In genomic region chr17:79420318-79421243, GRCh38 we compare ENCODE assay signal across 1 cellular context.
TF ChIP-seq lines count a peak whose summit lies in the region.

No MANE protein-coding gene starts in this region.

TF ChIP-seq in HEK293, 187 proteins besides CTCF, POLR2A, EP300 and RAD21 (continued from another document and continues in another):
- TF ChIP-seq, protein P1, sequence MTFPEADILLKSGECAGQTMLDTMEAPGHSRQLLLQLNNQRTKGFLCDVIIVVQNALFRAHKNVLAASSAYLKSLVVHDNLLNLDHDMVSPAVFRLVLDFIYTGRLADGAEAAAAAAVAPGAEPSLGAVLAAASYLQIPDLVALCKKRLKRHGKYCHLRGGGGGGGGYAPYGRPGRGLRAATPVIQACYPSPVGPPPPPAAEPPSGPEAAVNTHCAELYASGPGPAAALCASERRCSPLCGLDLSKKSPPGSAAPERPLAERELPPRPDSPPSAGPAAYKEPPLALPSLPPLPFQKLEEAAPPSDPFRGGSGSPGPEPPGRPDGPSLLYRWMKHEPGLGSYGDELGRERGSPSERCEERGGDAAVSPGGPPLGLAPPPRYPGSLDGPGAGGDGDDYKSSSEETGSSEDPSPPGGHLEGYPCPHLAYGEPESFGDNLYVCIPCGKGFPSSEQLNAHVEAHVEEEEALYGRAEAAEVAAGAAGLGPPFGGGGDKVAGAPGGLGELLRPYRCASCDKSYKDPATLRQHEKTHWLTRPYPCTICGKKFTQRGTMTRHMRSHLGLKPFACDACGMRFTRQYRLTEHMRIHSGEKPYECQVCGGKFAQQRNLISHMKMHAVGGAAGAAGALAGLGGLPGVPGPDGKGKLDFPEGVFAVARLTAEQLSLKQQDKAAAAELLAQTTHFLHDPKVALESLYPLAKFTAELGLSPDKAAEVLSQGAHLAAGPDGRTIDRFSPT (tag by site-specific recombination; IDR thresholded peaks at IDR 0.05) = peak; percentile 79
- no peak for TF ChIP-seq FEZF1 (tag by site-specific recombination; IDR thresholded peaks at IDR 0.05)
- TF ChIP-seq ZNF521 (tag by site-specific recombination; IDR thresholded peaks at IDR 0.05) = no peak
- TF ChIP-seq ZNF121 (tag by site-specific recombination; IDR thresholded peaks at IDR 0.05) = no peak
- TF ChIP-seq, protein P2, sequence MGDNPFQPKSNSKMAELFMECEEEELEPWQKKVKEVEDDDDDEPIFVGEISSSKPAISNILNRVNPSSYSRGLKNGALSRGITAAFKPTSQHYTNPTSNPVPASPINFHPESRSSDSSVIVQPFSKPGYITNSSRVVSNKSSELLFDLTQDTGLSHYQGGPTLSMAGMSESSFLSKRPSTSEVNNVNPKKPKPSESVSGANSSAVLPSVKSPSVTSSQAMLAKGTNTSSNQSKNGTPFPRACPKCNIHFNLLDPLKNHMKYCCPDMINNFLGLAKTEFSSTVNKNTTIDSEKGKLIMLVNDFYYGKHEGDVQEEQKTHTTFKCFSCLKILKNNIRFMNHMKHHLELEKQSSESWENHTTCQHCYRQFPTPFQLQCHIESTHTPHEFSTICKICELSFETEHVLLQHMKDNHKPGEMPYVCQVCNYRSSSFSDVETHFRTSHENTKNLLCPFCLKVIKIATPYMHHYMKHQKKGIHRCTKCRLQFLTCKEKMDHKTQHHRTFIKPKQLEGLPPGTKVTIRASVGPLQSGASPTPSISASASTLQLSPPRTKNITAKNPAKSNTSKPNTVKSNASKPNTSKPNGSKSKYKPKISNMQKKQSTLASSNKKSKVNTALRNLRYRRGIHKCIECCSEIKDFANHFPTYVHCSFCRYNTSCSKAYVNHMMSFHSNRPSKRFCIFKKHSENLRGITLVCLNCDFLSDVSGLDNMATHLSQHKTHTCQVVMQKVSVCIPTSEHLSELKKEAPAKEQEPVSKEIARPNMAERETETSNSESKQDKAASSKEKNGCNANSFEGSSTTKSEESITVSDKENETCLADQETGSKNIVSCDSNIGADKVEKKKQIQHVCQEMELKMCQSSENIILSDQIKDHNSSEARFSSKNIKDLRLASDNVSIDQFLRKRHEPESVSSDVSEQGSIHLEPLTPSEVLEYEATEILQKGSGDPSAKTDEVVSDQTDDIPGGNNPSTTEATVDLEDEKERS (tag by site-specific recombination; IDR thresholded peaks at IDR 0.05) = no peak
- TF ChIP-seq, protein P3, sequence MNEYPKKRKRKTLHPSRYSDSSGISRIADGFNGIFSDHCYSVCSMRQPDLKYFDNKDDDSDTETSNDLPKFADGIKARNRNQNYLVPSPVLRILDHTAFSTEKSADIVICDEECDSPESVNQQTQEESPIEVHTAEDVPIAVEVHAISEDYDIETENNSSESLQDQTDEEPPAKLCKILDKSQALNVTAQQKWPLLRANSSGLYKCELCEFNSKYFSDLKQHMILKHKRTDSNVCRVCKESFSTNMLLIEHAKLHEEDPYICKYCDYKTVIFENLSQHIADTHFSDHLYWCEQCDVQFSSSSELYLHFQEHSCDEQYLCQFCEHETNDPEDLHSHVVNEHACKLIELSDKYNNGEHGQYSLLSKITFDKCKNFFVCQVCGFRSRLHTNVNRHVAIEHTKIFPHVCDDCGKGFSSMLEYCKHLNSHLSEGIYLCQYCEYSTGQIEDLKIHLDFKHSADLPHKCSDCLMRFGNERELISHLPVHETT (tag by site-specific recombination; IDR thresholded peaks at IDR 0.05) = no peak
- TF ChIP-seq BCL11A (tag by site-specific recombination; IDR thresholded peaks at IDR 0.05; ENCODE audit: low read depth) = no peak
- TF ChIP-seq ZNF2 (tag by site-specific recombination; IDR thresholded peaks at IDR 0.05) = no peak
- TF ChIP-seq ZBTB8A (tag by site-specific recombination; IDR thresholded peaks at IDR 0.05) = no peak
- no peak for TF ChIP-seq GFI1B (tag by site-specific recombination; IDR thresholded peaks at IDR 0.05)
- TF ChIP-seq, protein P4, sequence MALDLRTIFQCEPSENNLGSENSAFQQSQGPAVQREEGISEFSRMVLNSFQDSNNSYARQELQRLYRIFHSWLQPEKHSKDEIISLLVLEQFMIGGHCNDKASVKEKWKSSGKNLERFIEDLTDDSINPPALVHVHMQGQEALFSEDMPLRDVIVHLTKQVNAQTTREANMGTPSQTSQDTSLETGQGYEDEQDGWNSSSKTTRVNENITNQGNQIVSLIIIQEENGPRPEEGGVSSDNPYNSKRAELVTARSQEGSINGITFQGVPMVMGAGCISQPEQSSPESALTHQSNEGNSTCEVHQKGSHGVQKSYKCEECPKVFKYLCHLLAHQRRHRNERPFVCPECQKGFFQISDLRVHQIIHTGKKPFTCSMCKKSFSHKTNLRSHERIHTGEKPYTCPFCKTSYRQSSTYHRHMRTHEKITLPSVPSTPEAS (tag by site-specific recombination; IDR thresholded peaks at IDR 0.05) = no peak
- TF ChIP-seq ZNF768 (tag by site-specific recombination; IDR thresholded peaks at IDR 0.05) = no peak
- TF ChIP-seq ZNF704 (tag by site-specific recombination; IDR thresholded peaks at IDR 0.05) = no peak
- TF ChIP-seq ZBTB48 (tag by site-specific recombination; IDR thresholded peaks at IDR 0.05) = peak; percentile 57; the same call in 1 of the 2 replicates
- TF ChIP-seq ZNF248 (tag by site-specific recombination; IDR thresholded peaks at IDR 0.05) = no peak
- TF ChIP-seq IKZF3 (tag by site-specific recombination; IDR thresholded peaks at IDR 0.05) = no peak
- no peak for TF ChIP-seq KLF16 (tag by site-specific recombination; IDR thresholded peaks at IDR 0.05)
- no peak for TF ChIP-seq BCL6B (tag by site-specific recombination; IDR thresholded peaks at IDR 0.05)
- TF ChIP-seq ZNF223 (tag by site-specific recombination; IDR thresholded peaks at IDR 0.05) = no peak
- TF ChIP-seq, protein P5, sequence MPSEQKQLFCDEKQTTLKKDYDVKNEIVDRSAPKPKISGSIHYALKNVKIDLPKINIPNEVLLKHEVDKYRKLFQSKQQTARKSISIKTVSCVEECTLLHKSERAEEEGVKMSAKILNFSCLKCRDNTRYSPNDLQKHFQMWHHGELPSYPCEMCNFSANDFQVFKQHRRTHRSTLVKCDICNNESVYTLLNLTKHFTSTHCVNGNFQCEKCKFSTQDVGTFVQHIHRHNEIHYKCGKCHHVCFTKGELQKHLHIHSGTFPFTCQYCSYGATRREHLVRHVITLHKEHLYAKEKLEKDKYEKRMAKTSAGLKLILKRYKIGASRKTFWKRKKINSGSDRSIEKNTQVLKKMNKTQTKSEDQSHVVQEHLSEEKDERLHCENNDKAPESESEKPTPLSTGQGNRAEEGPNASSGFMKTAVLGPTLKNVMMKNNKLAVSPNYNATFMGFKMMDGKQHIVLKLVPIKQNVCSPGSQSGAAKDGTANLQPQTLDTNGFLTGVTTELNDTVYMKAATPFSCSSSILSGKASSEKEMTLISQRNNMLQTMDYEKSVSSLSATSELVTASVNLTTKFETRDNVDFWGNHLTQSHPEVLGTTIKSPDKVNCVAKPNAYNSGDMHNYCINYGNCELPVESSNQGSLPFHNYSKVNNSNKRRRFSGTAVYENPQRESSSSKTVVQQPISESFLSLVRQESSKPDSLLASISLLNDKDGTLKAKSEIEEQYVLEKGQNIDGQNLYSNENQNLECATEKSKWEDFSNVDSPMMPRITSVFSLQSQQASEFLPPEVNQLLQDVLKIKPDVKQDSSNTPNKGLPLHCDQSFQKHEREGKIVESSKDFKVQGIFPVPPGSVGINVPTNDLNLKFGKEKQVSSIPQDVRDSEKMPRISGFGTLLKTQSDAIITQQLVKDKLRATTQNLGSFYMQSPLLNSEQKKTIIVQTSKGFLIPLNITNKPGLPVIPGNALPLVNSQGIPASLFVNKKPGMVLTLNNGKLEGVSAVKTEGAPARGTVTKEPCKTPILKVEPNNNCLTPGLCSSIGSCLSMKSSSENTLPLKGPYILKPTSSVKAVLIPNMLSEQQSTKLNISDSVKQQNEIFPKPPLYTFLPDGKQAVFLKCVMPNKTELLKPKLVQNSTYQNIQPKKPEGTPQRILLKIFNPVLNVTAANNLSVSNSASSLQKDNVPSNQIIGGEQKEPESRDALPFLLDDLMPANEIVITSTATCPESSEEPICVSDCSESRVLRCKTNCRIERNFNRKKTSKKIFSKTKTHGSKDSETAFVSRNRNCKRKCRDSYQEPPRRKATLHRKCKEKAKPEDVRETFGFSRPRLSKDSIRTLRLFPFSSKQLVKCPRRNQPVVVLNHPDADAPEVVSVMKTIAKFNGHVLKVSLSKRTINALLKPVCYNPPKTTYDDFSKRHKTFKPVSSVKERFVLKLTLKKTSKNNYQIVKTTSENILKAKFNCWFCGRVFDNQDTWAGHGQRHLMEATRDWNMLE (tag by site-specific recombination; conservative IDR thresholded peaks at IDR 0.05; ENCODE audit: low read depth) = no peak
- TF ChIP-seq, protein P6, sequence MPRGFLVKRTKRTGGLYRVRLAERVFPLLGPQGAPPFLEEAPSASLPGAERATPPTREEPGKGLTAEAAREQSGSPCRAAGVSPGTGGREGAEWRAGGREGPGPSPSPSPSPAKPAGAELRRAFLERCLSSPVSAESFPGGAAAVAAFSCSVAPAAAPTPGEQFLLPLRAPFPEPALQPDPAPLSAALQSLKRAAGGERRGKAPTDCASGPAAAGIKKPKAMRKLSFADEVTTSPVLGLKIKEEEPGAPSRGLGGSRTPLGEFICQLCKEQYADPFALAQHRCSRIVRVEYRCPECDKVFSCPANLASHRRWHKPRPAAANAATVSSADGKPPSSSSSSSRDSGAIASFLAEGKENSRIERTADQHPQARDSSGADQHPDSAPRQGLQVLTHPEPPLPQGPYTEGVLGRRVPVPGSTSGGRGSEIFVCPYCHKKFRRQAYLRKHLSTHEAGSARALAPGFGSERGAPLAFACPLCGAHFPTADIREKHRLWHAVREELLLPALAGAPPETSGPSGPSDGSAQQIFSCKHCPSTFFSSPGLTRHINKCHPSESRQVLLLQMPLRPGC (tag by site-specific recombination; IDR thresholded peaks at IDR 0.05) = no peak
- no peak for TF ChIP-seq ZNF792 (tag by site-specific recombination; IDR thresholded peaks at IDR 0.05)
- no peak for TF ChIP-seq HOXD13 (CRISPR knock-in tag; IDR thresholded peaks at IDR 0.05; ENCODE audit: borderline replicate concordance)
- no peak for TF ChIP-seq ZNF266 (tag by site-specific recombination; IDR thresholded peaks at IDR 0.05; ENCODE audit: low read depth)
- TF ChIP-seq ZNF311 (tag by site-specific recombination; IDR thresholded peaks at IDR 0.05; ENCODE audit: borderline replicate concordance) = no peak
- TF ChIP-seq ZNF341 (tag by site-specific recombination; IDR thresholded peaks at IDR 0.05; ENCODE audit: low read depth) = no peak
- TF ChIP-seq ZNF449 (tag by site-specific recombination; IDR thresholded peaks at IDR 0.05) = no peak
- TF ChIP-seq ZFP69B (tag by site-specific recombination; IDR thresholded peaks at IDR 0.05) = no peak
- no peak for TF ChIP-seq PRDM1 (tag by site-specific recombination; IDR thresholded peaks at IDR 0.05)
- no peak for TF ChIP-seq ZNF621 (tag by site-specific recombination; IDR thresholded peaks at IDR 0.05)
- no peak for TF ChIP-seq ZNF610 (tag by site-specific recombination; IDR thresholded peaks at IDR 0.05; ENCODE audit: borderline replicate concordance)
- TF ChIP-seq ZNF10 (tag by site-specific recombination; IDR thresholded peaks at IDR 0.05) = no peak
- no peak for TF ChIP-seq YY2 (tag by site-specific recombination; IDR thresholded peaks at IDR 0.05)
- TF ChIP-seq ZIC2 (tag by site-specific recombination; IDR thresholded peaks at IDR 0.05) = peak; percentile 97
- 0 out of 2 replicates have a peak, but pooled peaks have one; percentile 48 for TF ChIP-seq KLF8 (tag by site-specific recombination; IDR thresholded peaks at IDR 0.05)
- TF ChIP-seq TRIM28 (IDR thresholded peaks at IDR 0.05; ENCODE audit: borderline replicate concordance, low read length) = no peak
- TF ChIP-seq ZNF416 (tag by site-specific recombination; IDR thresholded peaks at IDR 0.05) = no peak
- TF ChIP-seq ZNF211 (tag by site-specific recombination; IDR thresholded peaks at IDR 0.05; ENCODE audit: low read depth) = no peak
- TF ChIP-seq RBAK (tag by site-specific recombination; IDR thresholded peaks at IDR 0.05) = no peak
- TF ChIP-seq, protein P7, sequence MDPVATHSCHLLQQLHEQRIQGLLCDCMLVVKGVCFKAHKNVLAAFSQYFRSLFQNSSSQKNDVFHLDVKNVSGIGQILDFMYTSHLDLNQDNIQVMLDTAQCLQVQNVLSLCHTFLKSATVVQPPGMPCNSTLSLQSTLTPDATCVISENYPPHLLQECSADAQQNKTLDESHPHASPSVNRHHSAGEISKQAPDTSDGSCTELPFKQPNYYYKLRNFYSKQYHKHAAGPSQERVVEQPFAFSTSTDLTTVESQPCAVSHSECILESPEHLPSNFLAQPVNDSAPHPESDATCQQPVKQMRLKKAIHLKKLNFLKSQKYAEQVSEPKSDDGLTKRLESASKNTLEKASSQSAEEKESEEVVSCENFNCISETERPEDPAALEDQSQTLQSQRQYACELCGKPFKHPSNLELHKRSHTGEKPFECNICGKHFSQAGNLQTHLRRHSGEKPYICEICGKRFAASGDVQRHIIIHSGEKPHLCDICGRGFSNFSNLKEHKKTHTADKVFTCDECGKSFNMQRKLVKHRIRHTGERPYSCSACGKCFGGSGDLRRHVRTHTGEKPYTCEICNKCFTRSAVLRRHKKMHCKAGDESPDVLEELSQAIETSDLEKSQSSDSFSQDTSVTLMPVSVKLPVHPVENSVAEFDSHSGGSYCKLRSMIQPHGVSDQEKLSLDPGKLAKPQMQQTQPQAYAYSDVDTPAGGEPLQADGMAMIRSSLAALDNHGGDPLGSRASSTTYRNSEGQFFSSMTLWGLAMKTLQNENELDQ (tag by site-specific recombination; IDR thresholded peaks at IDR 0.05; ENCODE audit: low read depth) = no peak
